In the genomic region with DNA sequence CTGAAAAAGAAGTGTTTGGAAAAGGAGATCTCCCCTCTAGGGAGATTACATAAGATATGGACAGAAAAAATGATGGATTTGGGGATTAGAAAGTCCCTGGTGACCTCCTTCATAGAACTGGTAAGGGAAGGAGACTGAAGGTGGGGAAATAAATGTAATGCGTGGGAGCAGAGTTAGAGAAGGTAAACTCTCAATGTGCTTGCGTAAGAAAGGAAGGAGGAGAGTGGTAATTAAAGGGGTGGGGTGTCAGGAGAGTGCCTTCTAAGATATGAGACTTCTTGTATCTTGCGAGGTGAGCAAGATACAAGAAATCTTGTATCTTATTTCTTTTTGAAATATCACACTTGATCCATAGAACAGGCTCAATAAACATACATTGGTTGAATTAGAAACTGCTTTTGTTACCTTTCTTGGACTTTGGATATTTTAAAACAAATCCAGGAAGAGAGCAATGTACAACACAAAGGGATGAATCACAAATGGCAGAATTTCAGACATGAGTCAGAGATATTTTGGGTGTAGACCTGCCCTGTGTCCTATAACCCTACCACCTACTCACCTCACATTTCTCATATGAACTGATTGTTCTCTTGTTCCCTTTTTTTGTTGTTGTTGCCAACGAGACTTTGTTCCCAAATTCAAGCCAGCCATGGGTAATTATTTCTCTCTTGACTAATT, we compare ENCODE assay signal across 1 cellular context.
TF ChIP-seq lines count a peak whose summit lies in the region.

No MANE protein-coding gene starts in this region.

TF ChIP-seq in HCT116, 20 proteins besides CTCF, POLR2A, EP300 and RAD21:
- TF ChIP-seq EGR1 (IDR thresholded peaks at IDR 0.05; ENCODE audit: low read depth) (peak; percentile 66), POLR2AphosphoS5 (IDR thresholded peaks at IDR 0.05; ENCODE audit: low read depth, low read length) (no peak), MAX (IDR thresholded peaks at IDR 0.05) (no peak), FOSL1 (IDR thresholded peaks at IDR 0.05; ENCODE audit: low read depth) (peak; percentile 61), CEBPB (IDR thresholded peaks at IDR 0.05; ENCODE audit: low read depth) (peak; percentile 83), SP1 (IDR thresholded peaks at IDR 0.05; ENCODE audit: low read depth) (0 out of 2 replicates have a peak, but pooled peaks have one; percentile 34), ELF1 (IDR thresholded peaks at IDR 0.05; ENCODE audit: borderline replicate concordance, low read depth) (no peak), JUND (IDR thresholded peaks at IDR 0.05) (peak; percentile 48)
- TF ChIP-seq, protein P1, sequence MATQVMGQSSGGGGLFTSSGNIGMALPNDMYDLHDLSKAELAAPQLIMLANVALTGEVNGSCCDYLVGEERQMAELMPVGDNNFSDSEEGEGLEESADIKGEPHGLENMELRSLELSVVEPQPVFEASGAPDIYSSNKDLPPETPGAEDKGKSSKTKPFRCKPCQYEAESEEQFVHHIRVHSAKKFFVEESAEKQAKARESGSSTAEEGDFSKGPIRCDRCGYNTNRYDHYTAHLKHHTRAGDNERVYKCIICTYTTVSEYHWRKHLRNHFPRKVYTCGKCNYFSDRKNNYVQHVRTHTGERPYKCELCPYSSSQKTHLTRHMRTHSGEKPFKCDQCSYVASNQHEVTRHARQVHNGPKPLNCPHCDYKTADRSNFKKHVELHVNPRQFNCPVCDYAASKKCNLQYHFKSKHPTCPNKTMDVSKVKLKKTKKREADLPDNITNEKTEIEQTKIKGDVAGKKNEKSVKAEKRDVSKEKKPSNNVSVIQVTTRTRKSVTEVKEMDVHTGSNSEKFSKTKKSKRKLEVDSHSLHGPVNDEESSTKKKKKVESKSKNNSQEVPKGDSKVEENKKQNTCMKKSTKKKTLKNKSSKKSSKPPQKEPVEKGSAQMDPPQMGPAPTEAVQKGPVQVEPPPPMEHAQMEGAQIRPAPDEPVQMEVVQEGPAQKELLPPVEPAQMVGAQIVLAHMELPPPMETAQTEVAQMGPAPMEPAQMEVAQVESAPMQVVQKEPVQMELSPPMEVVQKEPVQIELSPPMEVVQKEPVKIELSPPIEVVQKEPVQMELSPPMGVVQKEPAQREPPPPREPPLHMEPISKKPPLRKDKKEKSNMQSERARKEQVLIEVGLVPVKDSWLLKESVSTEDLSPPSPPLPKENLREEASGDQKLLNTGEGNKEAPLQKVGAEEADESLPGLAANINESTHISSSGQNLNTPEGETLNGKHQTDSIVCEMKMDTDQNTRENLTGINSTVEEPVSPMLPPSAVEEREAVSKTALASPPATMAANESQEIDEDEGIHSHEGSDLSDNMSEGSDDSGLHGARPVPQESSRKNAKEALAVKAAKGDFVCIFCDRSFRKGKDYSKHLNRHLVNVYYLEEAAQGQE (IDR thresholded peaks at IDR 0.05; ENCODE audit: low read depth): no peak
